26 cellular contexts compared by ENCODE assay signal in genomic region chr2:116416988-116417387, GRCh38.
"Had no signal": no experiment of that assay in that cellular context is flagged by ENCODE, and none has a peak within 500 bp of the region (broad histone marks: within the 10 kb centered on the region; RNA-seq: fewer than 3 reads in every experiment).

No MANE protein-coding gene starts in this region.

- H3K9me3 ChIP-seq: lower lobe of right lung, right lobe of liver, suprapubic skin, thoracic aorta, upper lobe of right lung had no signal

- DNase-seq: hippocampal formation; kidney; left colon; left lung; lower lobe of right lung; mammary epithelial cell; mesenchymal stem cell; naive thymus-derived CD8-positive, alpha-beta T cell; nucleus accumbens; psoas muscle; right lobe of liver; stimulated activated CD4-positive, alpha-beta T cell treated with anti-CD3 and anti-CD28 coated beads, Interleukin-1b, Interleukin-23, amount 100 ng/mL, for 48 hours; stimulated activated CD4-positive, alpha-beta T cell treated with anti-CD3 and anti-CD28 coated beads, Interleukin-2, amount 100 ng/mL, for 48 hours; stimulated activated naive B cell treated with anti-CD40 and anti-IgM and Interleukin-4, amounts not matched to agents 10 μg/mL and 1 μg/mL and 100 μg/mL, for 72 hours; stimulated activated naive CD8-positive, alpha-beta T cell treated with anti-CD3 and anti-CD28 coated beads, Interleukin-15, Interleukin-2, amounts not matched to agents 100 U/mL and 50 U/mL, for 24 hours; stomach; tibial artery; trophoblast cell; upper lobe of right lung had no signal

- H3K4me3 ChIP-seq: left lung, lower lobe of right lung, psoas muscle, right atrium auricular region, right lobe of liver, smooth muscle cell, stomach, suprapubic skin, thoracic aorta, tibial artery, upper lobe of right lung had no signal

- H3K4me1 ChIP-seq: left lung, lower lobe of right lung, parathyroid adenoma, psoas muscle, right atrium auricular region, right lobe of liver, stomach, suprapubic skin, tibial artery, upper lobe of right lung had no signal

- H3K27ac ChIP-seq: left lung, lower lobe of right lung, parathyroid adenoma, psoas muscle, right atrium auricular region, right lobe of liver, stomach, suprapubic skin, thoracic aorta, tibial artery, upper lobe of right lung had no signal

- FAIRE-seq: islet of Langerhans, kidney, urothelium cell line had no signal

- H3K27me3 ChIP-seq: left lung, right atrium auricular region, right lobe of liver, stomach, suprapubic skin, tibial artery, upper lobe of right lung had no signal

- ATAC-seq: left colon; left lung; lower lobe of right lung; naive thymus-derived CD8-positive, alpha-beta T cell; psoas muscle; right lobe of liver; stimulated activated naive B cell treated with anti-CD40 and anti-IgM and Interleukin-4, amounts not matched to agents 10 μg/mL and 1 μg/mL and 100 μg/mL, for 72 hours; stimulated activated naive CD8-positive, alpha-beta T cell treated with anti-CD3 and anti-CD28 coated beads, Interleukin-15, Interleukin-2, amounts not matched to agents 100 U/mL and 50 U/mL, for 24 hours; upper lobe of right lung had no signal

- H3K36me3 ChIP-seq: left lung, lower lobe of right lung, right atrium auricular region, right lobe of liver, stomach, suprapubic skin, thoracic aorta, tibial artery, upper lobe of right lung had no signal
